In genomic region chr1:151993734-151994496, GRCh38 we compare ENCODE assay signal across 8 cellular contexts. TPM values are rescaled to one million over a fixed set of nuclear protein-coding genes. Genes with fewer than 3 reads are reported as not detected.
DNase-seq lines count a peak whose midpoint lies in the region; TF ChIP-seq lines count a peak whose summit lies in the region.

A gene with protein sequence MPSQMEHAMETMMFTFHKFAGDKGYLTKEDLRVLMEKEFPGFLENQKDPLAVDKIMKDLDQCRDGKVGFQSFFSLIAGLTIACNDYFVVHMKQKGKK (minus strand): TSS chr1:151993859. CDS start chr1:151986230, 7,629 bp downstream.

- no peak within 1 kb of the TSS for H3K27ac Mint-ChIP-seq in neural progenitor cell

- TF ChIP-seq CTCF in A673 (conservative IDR thresholded peaks at IDR 0.05; ENCODE audit: low read depth, low read length) (no peak), RWPE1 (conservative IDR thresholded peaks at IDR 0.05; ENCODE audit: low read depth) (no peak), fibroblast of villous mesenchyme (IDR thresholded peaks at IDR 0.05; ENCODE audit: insufficient read depth, low read depth, low read length) (no peak), neural progenitor cell (IDR thresholded peaks at IDR 0.05) (peak; percentile 4), thyroid gland (IDR thresholded peaks at IDR 0.05) (no peak)

- 0 to 1% methylated on average over 1 to 50 of the region's 69 CpGs for WGBS in thyroid gland, 2 donors

- peaks cover 38% of the 10 kb centered on the region for H4K20me1 ChIP-seq in neural progenitor cell (ENCODE audit: low read depth)

- H3K36me3 ChIP-seq in A673 (ENCODE audit: insufficient read depth, low read length, poor library complexity, severe bottlenecking) (no peaks in the 10 kb centered on the region), neural progenitor cell (no peaks in the 10 kb centered on the region), thyroid gland (no peaks in the 10 kb centered on the region)

- H3K4me3 Mint-ChIP-seq in neural progenitor cell = peak within 1 kb of the TSS; percentile 87

- POLR2A ChIA-PET in A673 (lab: Charles Lee; ENCODE audit: low non-redundant PET) = no interaction called here
- POLR2A ChIA-PET in RWPE1 (lab: Yijun Ruan, JAX; ENCODE audit: low non-redundant PET) = interaction anchor here (0.6 kb wide), 1 partner anchor 1366 kb away, joined by 4 read pairs; no protein-coding TSS in a partner anchor

- DNase-seq in A673 (ENCODE audit: low spot score) (no peak), H4 (ENCODE audit: low spot score) (peak; percentile 60), RWPE1 (ENCODE audit: low spot score) (peak; percentile 67), fibroblast of villous mesenchyme (ENCODE audit: low read depth) (peak; percentile 83), neural progenitor cell (ENCODE audit: low spot score) (peak; percentile 75), thyroid gland (peak; percentile 69 to 70), NCI-H2029 (lab: John Stamatoyannopoulos, UW) (no peak)
- peak; percentile 92 for DNase-seq in activated effector memory CD4-positive, alpha-beta T cell treated with anti-CD3 and anti-CD28 coated beads, Interleukin-2, amount 50 U/mL, for 16 hours

- peak within 1 kb of the TSS; percentile 81 for H2AFZ ChIP-seq in neural progenitor cell (replicated peaks)

- H3K4me1 ChIP-seq in A673 (ENCODE audit: insufficient read depth, low read length, poor library complexity, severe bottlenecking) (peaks cover 43% of the 10 kb centered on the region), neural progenitor cell (peaks cover 12% of the 10 kb centered on the region), thyroid gland (peaks cover 36 to 49% of the 10 kb centered on the region in 2 donors)

- CTCF ChIA-PET in A673 (lab: Charles Lee) = no interaction called here
- CTCF ChIA-PET in RWPE1 (lab: Yijun Ruan, JAX) = interaction anchor here (0.6 to 1.9 kb wide), 3 partner anchors 41 to 189 kb away, joined by 3 to 7 read pairs (median 3); no protein-coding TSS in a partner anchor

- H3K36me3 Mint-ChIP-seq in neural progenitor cell = no peaks in the 10 kb centered on the region

- no peaks in the 10 kb centered on the region for H3K79me2 ChIP-seq in neural progenitor cell (ENCODE audit: low read depth)

- intact Hi-C loops in A673 (cut with micrococcal nuclease; ENCODE audit: unreplicated experiment) = no loop called here
- intact Hi-C loops in thyroid gland (cut with DNase I) = no loop called here

- no peaks in the 10 kb centered on the region for H3K9me3 Mint-ChIP-seq in neural progenitor cell

- TF ChIP-seq POLR2A in thyroid gland (IDR thresholded peaks at IDR 0.05) = peak in 1 of 2 donors; percentile 66

- H3K27me3 ChIP-seq in A673 (replicated peaks; ENCODE audit: insufficient read depth, low read depth, low read length, poor library complexity) = peaks cover 7% of the 10 kb centered on the region
- H3K27me3 ChIP-seq in neural progenitor cell = peaks cover 96% of the 10 kb centered on the region
- H3K27me3 ChIP-seq in thyroid gland = no peaks in the 10 kb centered on the region

- peak within 1 kb of the TSS; percentile 89 for H3K4me2 ChIP-seq in neural progenitor cell

- H3K9ac ChIP-seq in neural progenitor cell = no peak within 1 kb of the TSS

- no TSS peak for BruUV-seq in A673 (replicated peaks; lab: Mats Ljungman, UMichigan)

- H3F3A ChIP-seq in neural progenitor cell (ENCODE audit: low read depth) = peaks cover 38% of the 10 kb centered on the region

- no peak within 1 kb of the TSS for H3K27ac ChIP-seq in A673 (ENCODE audit: low read depth, low read length, poor library complexity, severe bottlenecking)
- H3K27ac ChIP-seq in RWPE1 = peak within 1 kb of the TSS; percentile 100
- H3K27ac ChIP-seq in neural progenitor cell = no peak within 1 kb of the TSS
- peak within 1 kb of the TSS; percentile 37 to 85 (median 79) for H3K27ac ChIP-seq in thyroid gland

- H3K9me3 ChIP-seq in A673 (ENCODE audit: low read depth, low read length, poor library complexity, severe bottlenecking) (no peaks in the 10 kb centered on the region), neural progenitor cell (ENCODE audit: low read depth) (no peaks in the 10 kb centered on the region), thyroid gland (no peaks in the 10 kb centered on the region)

- H3K4me3 ChIP-seq in A673 (ENCODE audit: low read depth, low read length, poor library complexity, severe bottlenecking) = peak within 1 kb of the TSS; percentile 65
- H3K4me3 ChIP-seq in fibroblast of villous mesenchyme (ENCODE audit: low read depth, low read length) = peak within 1 kb of the TSS; percentile 77
- peak within 1 kb of the TSS; percentile 59 for H3K4me3 ChIP-seq in neural progenitor cell
- peak within 1 kb of the TSS; percentile 34 to 58 (median 48) for H3K4me3 ChIP-seq in thyroid gland (replicated peaks in 1 of 3)

- H3K27me3 Mint-ChIP-seq in neural progenitor cell (ENCODE audit: insufficient read depth, low read depth) = peaks cover 40% of the 10 kb centered on the region

- peaks cover 22% of the 10 kb centered on the region for H3K4me1 Mint-ChIP-seq in neural progenitor cell

RNA-seq across cellular contexts. Expression of the gene that starts here (rescaled TPM):
- 34.0 and 42.4 TPM in 2 replicates for total RNA-seq in A673 (2021)
- total RNA-seq in H4 (2014; rRNA removed; shearing (Covaris generic)) = 58.6 and 87.8 TPM in 2 replicates
- total RNA-seq in fibroblast of villous mesenchyme = 70.0 and 70.2 TPM in 2 replicates
- total RNA-seq in neural progenitor cell (ENCODE audit: low replicate concordance) = 0.54 and 1.1 TPM in 2 replicates
- 10 to 100 TPM; 11.2 to 64.0 (median 35.6) TPM for total RNA-seq in thyroid gland

Comparison
In these comparisons a context has a peak if more than half of its experiments do, and no peak if none do; other contexts are left out.
1. DNase-seq: peak in H4 (single experiment), RWPE1 (single experiment), activated effector memory CD4-positive, alpha-beta T cell treated with anti-CD3 and anti-CD28 coated beads, Interleukin-2, amount 50 U/mL, for 16 hours (single experiment), fibroblast of villous mesenchyme (single experiment), neural progenitor cell (single experiment) and thyroid gland (2 of 2); none in A673 (single experiment) and NCI-H2029 (single experiment).
2. H3K27ac ChIP-seq: peak in RWPE1 (single experiment) and thyroid gland (3 of 3); none in A673 (single experiment) and neural progenitor cell (single experiment).
3. Peak in every context shown above with its lines, with median percentiles within 50 percentile points of each other: H3K4me3 ChIP-seq.